Comparison of ENCODE assay signal across 8 cellular contexts in genomic region chr19:3061214-3062161, GRCh38. TPM values are rescaled to one million over a fixed set of nuclear protein-coding genes. Genes with fewer than 3 reads are reported as not detected.
DNase-seq lines count a peak whose midpoint lies in the region; ATAC-seq and TF ChIP-seq lines count a peak whose summit lies in the region.

No MANE protein-coding gene starts in this region.

- H3K4me3 Mint-ChIP-seq in H9, result peak overlapping the region; percentile 65 to 84

- H2AFZ ChIP-seq in H9 (ENCODE audit: low read length), result no peak overlapping the region

- H3K23me2 ChIP-seq in H9 (ENCODE audit: insufficient read length, low read depth, low read length, poor library complexity, severe bottlenecking), result no peaks in the 10 kb centered on the region

- H3K4me2 ChIP-seq in H9 (ENCODE audit: insufficient read depth, insufficient read length, low read length), result peak overlapping the region; percentile 14

- 0 out of 2 replicates have a peak, but pooled peaks cover 2% of the 10 kb centered on the region for H3K79me2 ChIP-seq in H9 (ENCODE audit: insufficient read depth, low read length)

- TF ChIP-seq CTCF in AG09309 (IDR thresholded peaks at IDR 0.05; ENCODE audit: control insufficient read depth, insufficient read depth, low read depth, low read length, missing control alignments) (peak; percentile 32), H9 (conservative IDR thresholded peaks at IDR 0.05) (peak; percentile 35; the same call in 2 of the 3 replicates), lower leg skin (IDR thresholded peaks at IDR 0.05) (no peak)

- no peak overlapping the region for H2BK20ac ChIP-seq in H9 (ENCODE audit: low read depth, low read length, poor library complexity, severe bottlenecking)

- H2AK5ac ChIP-seq in H9 (ENCODE audit: insufficient read length, low read length), result no peak overlapping the region

- H3K27ac ChIP-seq in H9 (ENCODE audit: insufficient read length, low read depth, low read length), result no peak overlapping the region
- peak overlapping the region; percentile 81 for H3K27ac ChIP-seq in cingulate gyrus (ENCODE audit: low read depth, low read length)

- H4K20me1 ChIP-seq in H9 (ENCODE audit: control insufficient read depth, insufficient read depth, insufficient read length), result no peaks in the 10 kb centered on the region

- peak overlapping the region; percentile 14 for H3K18ac ChIP-seq in H9 (ENCODE audit: insufficient read length, low read depth, low read length)

- H3T11ph ChIP-seq in H9 (ENCODE audit: low read length), result no peak overlapping the region

- H3K56ac ChIP-seq in H9 (ENCODE audit: insufficient read length, low read depth, low read length), result no peak overlapping the region

- no peaks in the 10 kb centered on the region for H3K9me3 Mint-ChIP-seq in H9

- no peak overlapping the region for H3K27ac Mint-ChIP-seq in H9

- no peak overlapping the region for H3K9ac ChIP-seq in H9 (ENCODE audit: extremely low read depth, insufficient read length, low read length)

- H2BK15ac ChIP-seq in H9 (ENCODE audit: low read depth, low read length), result no peak overlapping the region; the same call in 1 of the 2 replicates

- peak overlapping the region; percentile 98 for H3K4me3 ChIP-seq in AG09309 (ENCODE audit: control insufficient read depth, low read depth, low read length)
- H3K4me3 ChIP-seq in lower leg skin (ENCODE audit: low read depth, poor library complexity, severe bottlenecking), result peak overlapping the region; percentile 64

- intact Hi-C loops in lower leg skin (cut with DNase I; ENCODE audit: low total_unique reads), result no loop called here

- H3K27me3 Mint-ChIP-seq in H9 (ENCODE audit: low read depth), result peaks cover 3% of the 10 kb centered on the region

- no peaks in the 10 kb centered on the region for H3K9me3 ChIP-seq in H9 (ENCODE audit: control insufficient read depth, low read depth, low read length)

- H4K91ac ChIP-seq in H9 (ENCODE audit: insufficient read length, low read depth, low read length), result no peak overlapping the region

- no peak overlapping the region for H4K5ac ChIP-seq in H9 (ENCODE audit: insufficient read length, low read depth, low read length)

- no peak for TF ChIP-seq POLR2A in lower leg skin (IDR thresholded peaks at IDR 0.05)

- DNase-seq in AG09309 (ENCODE audit: low read depth) (no peak), H9 (no peak), lower leg skin (ENCODE audit: low spot score in 2 of 2) (peak in 1 of 2 donors; percentile 92), kidney glomerular epithelial cell (lab: John Stamatoyannopoulos, UW) (no peak)
- peak; percentile 65 for DNase-seq in activated CD4-positive, alpha-beta T cell treated with anti-CD3 and anti-CD28 coated beads for 1 hour
- peak; percentile 62 for DNase-seq in stimulated activated CD8-positive, alpha-beta memory T cell treated with anti-CD3 and anti-CD28 coated beads, Interleukin-12 subunit alpha, Interleukin-12 subunit beta, amount 100 ng/mL, for 1 hour (ENCODE audit: low read depth)

- H2BK5ac ChIP-seq in H9 (ENCODE audit: insufficient read length, low read length), result no peak overlapping the region

- H3K79me1 ChIP-seq in H9 (ENCODE audit: insufficient read depth, low read depth, low read length, poor library complexity, severe bottlenecking), result no peaks in the 10 kb centered on the region

- WGBS in H9 (ENCODE audit: extremely low coverage, insufficient read length, low lambda C conversion rate), result no CpG with 5 or more reads among the region's 85 CpGs
- WGBS in lower leg skin, 2 donors, result 2% methylated on average over 16 to 27 of the region's 85 CpGs

- no peak for ATAC-seq in GM21619 (IDR thresholded peaks at IDR 0.05; ENCODE audit: unreplicated experiment)

- no peak overlapping the region for H2BK120ac ChIP-seq in H9 (ENCODE audit: low read depth, low read length, poor library complexity, severe bottlenecking)

- H4K8ac ChIP-seq in H9 (replicated peaks; ENCODE audit: insufficient read length, low read depth, low read length), result no peak overlapping the region

- no peak overlapping the region for H2BK12ac ChIP-seq in H9 (ENCODE audit: insufficient read length, low read depth, low read length)

- H3K36me3 Mint-ChIP-seq in H9 (ENCODE audit: insufficient read depth in 1 of 3, low read depth in 3 of 3), result peaks cover 8 to 35% (median 31%) of the 10 kb centered on the region in 3 experiments; a peak in 6 of 7 replicates

- H3K4me1 ChIP-seq in H9 (ENCODE audit: insufficient read depth, low read length), result no peaks in the 10 kb centered on the region; the same call in 1 of the 2 replicates

- no peak overlapping the region for H3K4ac ChIP-seq in H9 (ENCODE audit: low read depth, low read length)

- no peak overlapping the region for H3K23ac ChIP-seq in H9 (ENCODE audit: insufficient read length, low read depth, low read length)

- H3K4me1 Mint-ChIP-seq in H9, result peaks cover 17 to 37% of the 10 kb centered on the region in 2 experiments

- peak overlapping the region; percentile 75; the same call in 1 of the 2 replicates for H3K14ac ChIP-seq in H9 (ENCODE audit: insufficient read depth, low read length)

- H3K27me3 ChIP-seq in H9 (ENCODE audit: insufficient read depth, low read length), result no peaks in the 10 kb centered on the region

RNA-seq across cellular contexts. Expression of gene TLE5, which starts 0.8 kb away (rescaled TPM):
- total RNA-seq in H9 (2021), result 218 and 221 TPM in 2 replicates
- 100 to 1,000 TPM; 329 to 533 (median 387) TPM for total RNA-seq in lower leg skin

RNA-seq across cellular contexts. Expression of gene TLE2, which starts 32.4 kb away (rescaled TPM):
- total RNA-seq in H9 (2021) (3.1 and 4.2 TPM in 2 replicates), lower leg skin (10 to 100 TPM; 25.3 to 40.1 (median 33.5) TPM)

RNA-seq across cellular contexts. Expression of gene GNA11, which starts 32.7 kb away (rescaled TPM):
- total RNA-seq in H9 (2021) (23.1 and 24.0 TPM in 2 replicates), lower leg skin (10 to 100 TPM; 42.5 to 63.8 (median 56.5) TPM)

Comparison
In these comparisons a context has a peak if more than half of its experiments do, and no peak if none do; other contexts are left out.
1. DNase-seq: peak in activated CD4-positive, alpha-beta T cell treated with anti-CD3 and anti-CD28 coated beads for 1 hour (single experiment) and stimulated activated CD8-positive, alpha-beta memory T cell treated with anti-CD3 and anti-CD28 coated beads, Interleukin-12 subunit alpha, Interleukin-12 subunit beta, amount 100 ng/mL, for 1 hour (single experiment); none in AG09309 (single experiment), H9 (single experiment) and kidney glomerular epithelial cell (single experiment).
2. CTCF ChIP-seq: peak in AG09309 (single experiment) and H9 (single experiment); none in lower leg skin (0 of 3).